Comparison of ENCODE assay signal across 11 cellular contexts in genomic region chr5:140027807-140028206, GRCh38. TPM values are rescaled to one million over a fixed set of nuclear protein-coding genes. Genes with fewer than 3 reads are reported as not detected.
"Had no signal": no experiment of that assay in that cellular context is flagged by ENCODE, and none has a peak within 500 bp of the region (broad histone marks: within the 10 kb centered on the region; RNA-seq: fewer than 3 reads in every experiment).

No MANE protein-coding gene starts in this region.

- ATAC-seq: HCT116 had no signal

- FAIRE-seq: HTR-8/SVneo had no signal

- H3K36me3 ChIP-seq: HAP-1 had no signal

- H3K9ac ChIP-seq: GM23248, KMS-11 had no signal

- H3K9me3 ChIP-seq: HAP-1 had no signal

- H3K27ac ChIP-seq: GM23248, KMS-11 had no signal

- H2AFZ ChIP-seq: GM23248 had no signal

- H3K4me2 ChIP-seq: KMS-11 had no signal

- DNase-seq: GM23248, GOT3, H7, IMR-90, Karpas-422, KBM-7 had no signal

- H3K4me3 ChIP-seq: GM23248, HAP-1 had no signal

- H3K4me1 ChIP-seq: HAP-1 had no signal

RNA-seq across cellular contexts. Expression of gene NRG2, which starts 15.3 kb away (rescaled TPM):
- total RNA-seq: GM23248, HT-29 had no signal
- polyA plus RNA-seq: IMR-90 had no signal
